In genomic region chr1:99682291-99682751, GRCh38 we compare ENCODE assay signal across 16 cellular contexts. TPM values are rescaled to one million over a fixed set of nuclear protein-coding genes. Genes with fewer than 3 reads are reported as not detected.
DNase-seq lines count a peak whose midpoint lies in the region; ATAC-seq and TF ChIP-seq lines count a peak whose summit lies in the region.
"Had no signal": no experiment of that assay in that cellular context is flagged by ENCODE, and none has a peak within 500 bp of the region (broad histone marks: within the 10 kb centered on the region; RNA-seq: fewer than 3 reads in every experiment).

No MANE protein-coding gene starts in this region.

- intact Hi-C loops in mammary epithelial cell (cut with micrococcal nuclease), result no loop called here

- H3K4me1 ChIP-seq in mammary epithelial cell (ENCODE audit: insufficient read depth, low read length), result peaks cover 6% of the 10 kb centered on the region
- H3K4me1 ChIP-seq in mesodermal cell (ENCODE audit: control insufficient read depth, insufficient read depth, low read length, poor library complexity, severe bottlenecking), result peaks cover 25% of the 10 kb centered on the region

- H3K27ac ChIP-seq in mammary epithelial cell (ENCODE audit: insufficient read depth, low read depth, low read length) (no peak overlapping the region), mesodermal cell (ENCODE audit: low read depth, low read length, severe bottlenecking) (peak overlapping the region; percentile 94)
- H3K27ac ChIP-seq: BLaER1 had no signal

- no peaks in the 10 kb centered on the region for H3K27me3 Mint-ChIP-seq in activated T-cell treated with anti-CD3 and anti-CD28 coated beads, Interleukin-2, amount 50 U/mL, for 4 hours (ENCODE audit: low read depth)
- H3K27me3 Mint-ChIP-seq: progenitor cell of endocrine pancreas had no signal

- DNase-seq in AG08396 (ENCODE audit: low spot score), result peak; percentile 20
- peak; percentile 64 for DNase-seq in HS-27A (ENCODE audit: low read depth)
- peak; percentile 80 for DNase-seq in mammary epithelial cell
- no peak for DNase-seq in NCI-H1694 treated with DMSO at 0.1 percent for 48 hours (lab: John Stamatoyannopoulos, UW)
- no peak for DNase-seq in NCI-H1436 (lab: John Stamatoyannopoulos, UW)
- DNase-seq in GM10266 (ENCODE audit: extremely low spot score), result no peak
- no peak for DNase-seq in activated T-cell treated with anti-CD3 and anti-CD28 coated beads, Interleukin-2, amount 50 U/mL, for 4 hours
- DNase-seq: NCI-H524 treated with DMSO at 0.1 percent for 48 hours; RPMI8226; stimulated activated CD4-positive, alpha-beta T cell treated with anti-CD3 and anti-CD28 coated beads, Interleukin-2, amount 100 ng/mL, for 48 hours; stimulated activated naive B cell treated with anti-CD40 and anti-IgM and Interleukin-4, amounts not matched to agents 10 μg/mL and 1 μg/mL and 100 μg/mL, for 72 hours; T-helper 2 cell had no signal

- H3K36me3 ChIP-seq in mammary epithelial cell (ENCODE audit: insufficient read depth, low read length) (no peaks in the 10 kb centered on the region), mesodermal cell (ENCODE audit: control insufficient read depth, insufficient read depth, low read length) (no peaks in the 10 kb centered on the region)
- H3K36me3 ChIP-seq: BLaER1 had no signal

- no peak overlapping the region for H3K4me2 ChIP-seq in mammary epithelial cell (ENCODE audit: insufficient read depth, low read depth, low read length)
- H3K4me2 ChIP-seq: BLaER1 had no signal

- WGBS in mammary epithelial cell (ENCODE audit: low coverage, missing lambda C conversion rate), result 85% methylated on average over 4 of the region's 4 CpGs
- WGBS in mesodermal cell (ENCODE audit: insufficient coverage in 2 of 2), 2 experiments, result 75 to 90% methylated on average over 1 of the region's 4 CpGs

- H3K9ac ChIP-seq in mammary epithelial cell (ENCODE audit: insufficient read depth, low read length), result no peak overlapping the region
- H3K9ac ChIP-seq: BLaER1 had no signal

- CTCF ChIA-PET in mammary epithelial cell (lab: Charles Lee; ENCODE audit: low non-redundant PET), result no interaction called here

- no peaks in the 10 kb centered on the region for H3K27me3 ChIP-seq in mammary epithelial cell (ENCODE audit: insufficient read depth, low read length)
- H3K27me3 ChIP-seq: BLaER1 had no signal

- dilution Hi-C loops in mammary epithelial cell (cut with HindIII; ENCODE audit: low sequenced_read_pairs), result no loop called here

- H3K4me3 ChIP-seq in mammary epithelial cell (replicated peaks in 1 of 3; ENCODE audit: insufficient read depth in 1 of 3, low read depth in 2 of 3, low read length in 3 of 3) (no peak overlapping the region), mesodermal cell (ENCODE audit: extremely low read depth, insufficient read depth, low read length, poor library complexity, severe bottlenecking) (no peak overlapping the region)
- H3K4me3 ChIP-seq: BLaER1 had no signal

- H3K9me3 Mint-ChIP-seq in activated T-cell treated with anti-CD3 and anti-CD28 coated beads, Interleukin-2, amount 50 U/mL, for 4 hours, result no peaks in the 10 kb centered on the region
- H3K9me3 Mint-ChIP-seq: activated T-helper 17 cell treated with anti-CD3 and anti-CD28 coated beads, Interleukin-2, amount 50 U/mL, for 72 hours; stimulated activated naive B cell treated with anti-CD40 and anti-IgM and Interleukin-4, amounts not matched to agents 10 μg/mL and 1 μg/mL and 100 μg/mL, for 72 hours had no signal

- no peaks in the 10 kb centered on the region for H3K4me1 Mint-ChIP-seq in activated T-cell treated with anti-CD3 and anti-CD28 coated beads, Interleukin-2, amount 50 U/mL, for 4 hours (ENCODE audit: low read depth)
- H3K4me1 Mint-ChIP-seq: activated T-helper 17 cell treated with anti-CD3 and anti-CD28 coated beads, Interleukin-2, amount 50 U/mL, for 72 hours; stimulated activated naive B cell treated with anti-CD40 and anti-IgM and Interleukin-4, amounts not matched to agents 10 μg/mL and 1 μg/mL and 100 μg/mL, for 72 hours had no signal

- no TSS peak for BruUV-seq in mammary epithelial cell (replicated peaks; lab: Mats Ljungman, UMichigan)

- no peak overlapping the region for H3K4me3 Mint-ChIP-seq in activated T-cell treated with anti-CD3 and anti-CD28 coated beads, Interleukin-2, amount 50 U/mL, for 4 hours
- H3K4me3 Mint-ChIP-seq: activated T-helper 17 cell treated with anti-CD3 and anti-CD28 coated beads, Interleukin-2, amount 50 U/mL, for 72 hours; stimulated activated naive B cell treated with anti-CD40 and anti-IgM and Interleukin-4, amounts not matched to agents 10 μg/mL and 1 μg/mL and 100 μg/mL, for 72 hours had no signal

- no peaks in the 10 kb centered on the region for H3K36me3 Mint-ChIP-seq in activated T-cell treated with anti-CD3 and anti-CD28 coated beads, Interleukin-2, amount 50 U/mL, for 4 hours (ENCODE audit: insufficient read depth)
- H3K36me3 Mint-ChIP-seq: stimulated activated naive B cell treated with anti-CD40 and anti-IgM and Interleukin-4, amounts not matched to agents 10 μg/mL and 1 μg/mL and 100 μg/mL, for 72 hours had no signal

- TF ChIP-seq CTCF in mammary epithelial cell (conservative IDR thresholded peaks at IDR 0.05 in 1 of 2, IDR thresholded peaks at IDR 0.05 in 1 of 2; ENCODE audit: extremely low read depth in 1 of 2, insufficient read depth in 1 of 2, low read depth in 1 of 2, low read length in 2 of 2) (no peak), GM10266 (IDR thresholded peaks at IDR 0.05; ENCODE audit: control insufficient read depth, insufficient read depth, low read depth, missing control alignments) (no peak)

- H3K9me3 ChIP-seq in mammary epithelial cell (replicated peaks; ENCODE audit: insufficient read depth, low read length) (no peaks in the 10 kb centered on the region), mesodermal cell (ENCODE audit: control insufficient read depth, low read length) (no peaks in the 10 kb centered on the region)
- H3K9me3 ChIP-seq: BLaER1 had no signal

- ATAC-seq in activated T-cell treated with anti-CD3 and anti-CD28 coated beads, Interleukin-2, amount 50 U/mL, for 4 hours, result no peak
- ATAC-seq: activated T-helper 17 cell treated with anti-CD3 and anti-CD28 coated beads, Interleukin-2, amount 50 U/mL, for 72 hours; stimulated activated naive B cell treated with anti-CD40 and anti-IgM and Interleukin-4, amounts not matched to agents 10 μg/mL and 1 μg/mL and 100 μg/mL, for 72 hours had no signal

- in situ Hi-C loops in mammary epithelial cell (cut with MboI; ENCODE audit: low sequenced_read_pairs in 2 of 2), result no loop called here

- H3K79me2 ChIP-seq in mammary epithelial cell (ENCODE audit: insufficient read depth, low read length), result no peaks in the 10 kb centered on the region

- no peaks in the 10 kb centered on the region for H4K20me1 ChIP-seq in mammary epithelial cell (ENCODE audit: insufficient read depth, low read length)
- H4K20me1 ChIP-seq: BLaER1 had no signal

- H2AFZ ChIP-seq in mammary epithelial cell (ENCODE audit: low read depth, low read length), result no peak overlapping the region

RNA-seq across cellular contexts. Expression of gene PALMD, which starts 36.4 kb away (rescaled TPM):
- total RNA-seq in mammary epithelial cell, result 10 to 100 TPM in 1 of 2 donors, 1 to 10 TPM in 1; 2.7 to 36.7 TPM
- polyA plus RNA-seq in mammary epithelial cell, result 1.7 TPM
- polyA minus RNA-seq in mammary epithelial cell, result 2.6 TPM
- 4.6 TPM for polyA plus RNA-seq in mesodermal cell (2013, experiment 1 of 2)
- polyA plus RNA-seq in mesodermal cell (2013, experiment 2 of 2), result 3.4 TPM
- not detected for total RNA-seq in activated T-cell treated with anti-CD3 and anti-CD28 coated beads, Interleukin-2, amount 50 U/mL, for 4 hours
- total RNA-seq: activated T-helper 17 cell treated with anti-CD3 and anti-CD28 coated beads, Interleukin-2, amount 50 U/mL, for 72 hours had no signal

Comparison
In these comparisons a context has a peak if more than half of its experiments do, and no peak if none do; other contexts are left out.
1. DNase-seq: peak in AG08396 (single experiment), HS-27A (single experiment) and mammary epithelial cell (single experiment); none in NCI-H1694 treated with DMSO at 0.1 percent for 48 hours (single experiment), NCI-H1436 (single experiment), GM10266 (single experiment) and activated T-cell treated with anti-CD3 and anti-CD28 coated beads, Interleukin-2, amount 50 U/mL, for 4 hours (single experiment).